16 cellular contexts compared by ENCODE assay signal in the genomic region with DNA sequence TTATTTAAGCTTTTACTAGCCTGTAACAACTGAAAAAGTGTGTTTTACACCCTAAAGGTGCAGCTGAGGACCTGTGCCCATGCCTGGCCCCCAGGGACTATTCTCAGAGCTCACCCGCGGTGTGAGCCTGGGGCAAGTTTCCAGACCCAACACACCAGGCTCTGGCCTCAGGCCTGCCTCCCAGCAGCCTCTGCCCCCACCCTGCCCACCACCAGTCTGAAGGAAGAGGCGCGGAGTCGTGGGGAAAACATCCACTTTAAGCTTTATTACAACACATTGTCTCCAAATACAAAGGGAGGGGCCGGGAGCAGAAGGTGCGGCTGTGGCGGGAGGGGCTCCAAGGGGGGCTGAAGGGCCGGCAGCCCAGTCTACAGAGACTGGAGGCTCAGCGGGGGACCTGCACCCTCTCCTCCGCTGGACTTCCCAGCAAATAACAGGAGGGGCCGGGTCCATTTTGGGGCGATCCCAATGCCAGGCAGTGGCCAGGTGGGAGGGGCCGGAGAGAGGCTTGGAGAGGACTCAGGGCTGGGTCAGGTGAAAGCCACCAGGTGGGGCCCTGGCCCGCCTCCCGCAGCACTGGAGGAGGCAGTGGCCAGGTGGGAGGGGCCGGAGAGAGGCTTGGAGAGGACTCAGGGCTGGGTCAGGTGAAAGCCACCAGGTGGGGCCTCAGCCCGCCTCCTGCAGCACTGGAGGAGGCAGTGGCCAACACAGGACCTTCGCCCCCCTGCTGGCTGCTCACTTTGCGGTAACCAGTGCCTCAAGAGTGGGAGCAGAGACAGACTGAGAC. TPM values are rescaled to one million over a fixed set of nuclear protein-coding genes. Genes with fewer than 3 reads are reported as not detected.
DNase-seq lines count a peak whose midpoint lies in the region; TF ChIP-seq lines count a peak whose summit lies in the region.
"Had no signal": no experiment of that assay in that cellular context is flagged by ENCODE, and none has a peak within 500 bp of the region (broad histone marks: within the 10 kb centered on the region; RNA-seq: fewer than 3 reads in every experiment).

No MANE protein-coding gene starts in this region.

- no peak overlapping the region for H3K4me3 ChIP-seq in lower leg skin (ENCODE audit: low read depth, poor library complexity, severe bottlenecking)

- intact Hi-C loops in lower leg skin (cut with DNase I; ENCODE audit: low total_unique reads) = no loop called here

- peaks cover 25% of the 10 kb centered on the region for H3K27me3 Mint-ChIP-seq in type B pancreatic cell

- H3K36me3 Mint-ChIP-seq in type B pancreatic cell = no peaks in the 10 kb centered on the region

- H3K4me3 Mint-ChIP-seq in type B pancreatic cell = no peak overlapping the region
- H3K4me3 Mint-ChIP-seq: activated CD4-positive, alpha-beta T cell treated with anti-CD3 and anti-CD28 coated beads, Interleukin-2, amount 10 ng/mL, durations not matched to agents 24 days and 14 days; central memory CD8-positive, alpha-beta T cell had no signal

- WGBS in lower leg skin, 2 donors = 48 to 51% methylated on average over 18 to 20 of the region's 20 CpGs

- peak overlapping the region; percentile 36 for H3K27ac Mint-ChIP-seq in type B pancreatic cell
- H3K27ac Mint-ChIP-seq: activated CD4-positive, alpha-beta T cell treated with anti-CD3 and anti-CD28 coated beads, Interleukin-2, amount 10 ng/mL, durations not matched to agents 24 days and 14 days had no signal

- H3K9me3 Mint-ChIP-seq in type B pancreatic cell = no peaks in the 10 kb centered on the region
- H3K9me3 Mint-ChIP-seq: activated CD4-positive, alpha-beta T cell treated with anti-CD3 and anti-CD28 coated beads, Interleukin-2, amount 10 ng/mL, durations not matched to agents 24 days and 14 days; central memory CD8-positive, alpha-beta T cell had no signal

- TF ChIP-seq CTCF in type B pancreatic cell (conservative IDR thresholded peaks at IDR 0.05) (no peak), lower leg skin (IDR thresholded peaks at IDR 0.05) (no peak)

- H3K4me1 Mint-ChIP-seq in type B pancreatic cell (ENCODE audit: unreplicated experiment) = no peaks in the 10 kb centered on the region
- H3K4me1 Mint-ChIP-seq: activated CD4-positive, alpha-beta T cell treated with anti-CD3 and anti-CD28 coated beads, Interleukin-2, amount 10 ng/mL, durations not matched to agents 24 days and 14 days; central memory CD8-positive, alpha-beta T cell had no signal

- peak; percentile 23 for DNase-seq in activated T-cell treated with anti-CD3 and anti-CD28 coated beads, Interleukin-2, amount 50 U/mL, for 1 hour
- DNase-seq in activated T-cell treated with anti-CD3 and anti-CD28 coated beads, Interleukin-2, amount 50 U/mL, for 48 hours = no peak
- DNase-seq in NCI-H774 (lab: John Stamatoyannopoulos, UW) = peak; percentile 57
- peak; percentile 72 for DNase-seq in iPS-NIHi11 (ENCODE audit: low spot score)
- DNase-seq in type B pancreatic cell (ENCODE audit: extremely low spot score, unreplicated experiment) = no peak
- no peak for DNase-seq in NCI-H1694 treated with DMSO at 0.1 percent for 48 hours (lab: John Stamatoyannopoulos, UW)
- DNase-seq in COLO829 (ENCODE audit: low spot score) = no peak
- DNase-seq in lower leg skin (ENCODE audit: low spot score in 2 of 2) = no peak
- DNase-seq: activated CD4-positive, alpha-beta T cell treated with anti-CD3 and anti-CD28 coated beads, Interleukin-2, amount 10 ng/mL, durations not matched to agents 24 days and 14 days; activated gamma-delta T cell; NCI-H446; SK-N-SH; stimulated activated CD4-positive, alpha-beta T cell treated with anti-CD3 and anti-CD28 coated beads, Interleukin-1b, Interleukin-23, amount 100 ng/mL, for 48 hours; stimulated activated naive CD8-positive, alpha-beta T cell treated with anti-CD3 and anti-CD28 coated beads, Interleukin-15, Interleukin-2, amounts not matched to agents 100 U/mL and 50 U/mL, for 24 hours had no signal

- no peak for TF ChIP-seq POLR2A in lower leg skin (IDR thresholded peaks at IDR 0.05)

RNA-seq across cellular contexts. Expression of gene DUSP8, which starts 18.1 kb away (rescaled TPM):
- total RNA-seq in type B pancreatic cell (ENCODE audit: low replicate concordance) (8.4 and 16.1 TPM in 2 replicates), lower leg skin (10 to 100 TPM in 1 of 4 donors, 1 to 10 TPM in 3; 4.0 to 11.6 (median 5.9) TPM)

RNA-seq across cellular contexts. Expression of gene KRTAP5-1, which starts 31.1 kb away (rescaled TPM):
- total RNA-seq in type B pancreatic cell (ENCODE audit: low replicate concordance) (not detected in 2 replicates), lower leg skin (1 to 10 TPM in 1 of 4 donors, not detected in 3; 8.1 TPM)
- total RNA-seq: activated CD4-positive, alpha-beta T cell treated with anti-CD3 and anti-CD28 coated beads, Interleukin-2, amount 10 ng/mL, durations not matched to agents 24 days and 14 days; osteocyte had no signal

RNA-seq across cellular contexts. Expression of gene KRTAP5-2, which starts 44.1 kb away (rescaled TPM):
- total RNA-seq in type B pancreatic cell (ENCODE audit: low replicate concordance) = not detected in 2 replicates
- 10 to 100 TPM in 1 of 4 donors, under 1 TPM in 1, not detected in 2; 0.55 to 15.1 TPM for total RNA-seq in lower leg skin
- total RNA-seq: activated CD4-positive, alpha-beta T cell treated with anti-CD3 and anti-CD28 coated beads, Interleukin-2, amount 10 ng/mL, durations not matched to agents 24 days and 14 days; osteocyte had no signal

RNA-seq across cellular contexts. Expression of gene KRTAP5-3, which starts 54.3 kb away (rescaled TPM):
- total RNA-seq in type B pancreatic cell (ENCODE audit: low replicate concordance) (not detected in 2 replicates), lower leg skin (10 to 100 TPM in 1 of 4 donors, not detected in 3; 16.2 TPM)
- total RNA-seq: activated CD4-positive, alpha-beta T cell treated with anti-CD3 and anti-CD28 coated beads, Interleukin-2, amount 10 ng/mL, durations not matched to agents 24 days and 14 days; osteocyte had no signal

Comparison
In these comparisons a context has a peak if more than half of its experiments do, and no peak if none do; other contexts are left out.
1. DNase-seq: peak in activated T-cell treated with anti-CD3 and anti-CD28 coated beads, Interleukin-2, amount 50 U/mL, for 1 hour (single experiment), NCI-H774 (single experiment) and iPS-NIHi11 (single experiment); none in activated T-cell treated with anti-CD3 and anti-CD28 coated beads, Interleukin-2, amount 50 U/mL, for 48 hours (0 of 2), type B pancreatic cell (single experiment), NCI-H1694 treated with DMSO at 0.1 percent for 48 hours (single experiment), COLO829 (single experiment) and lower leg skin (0 of 2).